15 cellular contexts compared by ENCODE assay signal in genomic region chr11:67308031-67308866, GRCh38.
"Had no signal": no experiment of that assay in that cellular context is flagged by ENCODE, and none has a peak within 500 bp of the region (broad histone marks: within the 10 kb centered on the region; RNA-seq: fewer than 3 reads in every experiment).

No MANE protein-coding gene starts in this region.

- H3K4me2 ChIP-seq: hepatocyte, smooth muscle cell had no signal

- H3K36me3 ChIP-seq: cardiac muscle cell had no signal

- H3K27ac ChIP-seq: adrenal gland, cardiac muscle cell, dorsolateral prefrontal cortex, esophagus muscularis mucosa, hepatocyte, right atrium auricular region, thyroid gland had no signal

- DNase-seq: activated CD4-positive, alpha-beta memory T cell treated with anti-CD3 and anti-CD28 coated beads for 36 hours; activated T-cell treated with anti-CD3 and anti-CD28 coated beads, Interleukin-2, amount 50 U/mL, for 24 hours; mammary epithelial cell; natural killer cell; nucleus accumbens; T-helper 9 cell; thyroid gland had no signal

- H3K4me3 ChIP-seq: adrenal gland, cardiac muscle cell, dorsolateral prefrontal cortex, esophagus muscularis mucosa, hepatocyte, right atrium auricular region, smooth muscle cell, thyroid gland had no signal

- H3K9me3 ChIP-seq: adrenal gland, esophagus muscularis mucosa, right atrium auricular region, thyroid gland had no signal

- H2AFZ ChIP-seq: hepatocyte had no signal

- ATAC-seq: left lobe of liver, natural killer cell had no signal

- H3K27me3 ChIP-seq: adrenal gland, cardiac muscle cell, dorsolateral prefrontal cortex, esophagus muscularis mucosa, hepatocyte, right atrium auricular region, thyroid gland had no signal
